Comparison of ENCODE assay signal across 16 cellular contexts in genomic region chr7:4981295-4981890, GRCh38. TPM values are rescaled to one million over a fixed set of nuclear protein-coding genes. Genes with fewer than 3 reads are reported as not detected.
"Had no signal": no experiment of that assay in that cellular context is flagged by ENCODE, and none has a peak within 500 bp of the region (broad histone marks: within the 10 kb centered on the region; RNA-seq: fewer than 3 reads in every experiment).

No MANE protein-coding gene starts in this region.

RNA-seq across cellular contexts. Expression of gene MMD2, which starts 22.4 kb away (rescaled TPM):
- total RNA-seq: chondrocyte; colonic mucosa; epithelial cell of proximal tubule; esophagus squamous epithelium; left lung; lower leg skin; lung microvascular endothelial cell; mucosa of gallbladder; naive thymus-derived CD4-positive, alpha-beta T cell; osteoblast; smooth muscle cell; stomach; subcutaneous adipose tissue; upper lobe of left lung; uterus had no signal
- polyA plus RNA-seq: keratinocyte; naive thymus-derived CD4-positive, alpha-beta T cell; smooth muscle cell; stomach had no signal
